Comparison of ENCODE assay signal across 1 cellular context in genomic region chr10:83990126-83990525, GRCh38.
A peak's percentile ranks its signal among the peaks of the same experiment; 100 is the strongest.
TF ChIP-seq lines count a peak whose summit lies in the region.

No MANE protein-coding gene starts in this region.

TF ChIP-seq in GM12878, 131 proteins besides CTCF, POLR2A, EP300 and RAD21 (continued from another document):
- peak; percentile 67; the same call in 1 of the 2 replicates for TF ChIP-seq ATF2 (IDR thresholded peaks at IDR 0.05; ENCODE audit: low read length)
- TF ChIP-seq MEF2B (IDR thresholded peaks at IDR 0.05; ENCODE audit: partially characterized antibody, poor library complexity, severe bottlenecking) = peak; percentile 61
- TF ChIP-seq NFIC (IDR thresholded peaks at IDR 0.05; ENCODE audit: low read depth, low read length) = peak; percentile 61
- TF ChIP-seq FOXK2 (IDR thresholded peaks at IDR 0.05) = no peak
- peak; percentile 44; the same call in 1 of the 2 replicates for TF ChIP-seq BMI1 (IDR thresholded peaks at IDR 0.05; ENCODE audit: borderline replicate concordance)
